ENCODE assay signal across 18 cellular contexts in genomic region chr1:207343675-207344074, GRCh38. TPM values are rescaled to one million over a fixed set of nuclear protein-coding genes. Genes with fewer than 3 reads are reported as not detected.
DNase-seq lines count a peak whose midpoint lies in the region; ATAC-seq and TF ChIP-seq lines count a peak whose summit lies in the region.
"Had no signal": no experiment of that assay in that cellular context is flagged by ENCODE, and none has a peak within 500 bp of the region (broad histone marks: within the 10 kb centered on the region; RNA-seq: fewer than 3 reads in every experiment).

No MANE protein-coding gene starts in this region.

- no peak overlapping the region for H3K27ac Mint-ChIP-seq in activated T-cell treated with anti-CD3 and anti-CD28 coated beads, Interleukin-2, amount 50 U/mL, for 72 hours
- peak overlapping the region; percentile 2 to 76 for H3K27ac Mint-ChIP-seq in T-cell
- peak overlapping the region; percentile 40 for H3K27ac Mint-ChIP-seq in activated naive CD8-positive, alpha-beta T cell treated with anti-CD3 and anti-CD28 coated beads, Interleukin-2, amount 50 U/mL, for 24 hours

- no peaks in the 10 kb centered on the region for H3K27me3 Mint-ChIP-seq in activated T-cell treated with anti-CD3 and anti-CD28 coated beads, Interleukin-2, amount 50 U/mL, for 72 hours (ENCODE audit: low read depth)
- H3K27me3 Mint-ChIP-seq in activated T-cell treated with anti-CD3 and anti-CD28 coated beads, Interleukin-2, amount 50 U/mL, for 4 hours (ENCODE audit: low read depth), result no peaks in the 10 kb centered on the region
- H3K27me3 Mint-ChIP-seq in T-cell, result no peaks in the 10 kb centered on the region
- H3K27me3 Mint-ChIP-seq in activated naive CD8-positive, alpha-beta T cell treated with anti-CD3 and anti-CD28 coated beads, Interleukin-2, amount 50 U/mL, for 24 hours, result no peaks in the 10 kb centered on the region

- in situ Hi-C loops in gastrocnemius medialis (cut with MboI; ENCODE audit: low sequenced_read_pairs in 4 of 4), result loop anchor here in 1 of 4 donors (25.0 kb wide), 1 partner anchor 631 kb away; no protein-coding TSS in a partner anchor

- intact Hi-C loops in gastrocnemius medialis (cut with DNase I; ENCODE audit: low total_unique reads) (no loop called here), colonic mucosa (cut with DNase I) (no loop called here)

- DNase-seq in activated T-cell treated with anti-CD3 and anti-CD28 coated beads, Interleukin-2, amount 50 U/mL, for 72 hours, result no peak
- DNase-seq in activated T-cell treated with anti-CD3 and anti-CD28 coated beads, Interleukin-2, amount 50 U/mL, for 4 hours, result no peak
- no peak for DNase-seq in T-cell
- no peak for DNase-seq in activated naive CD8-positive, alpha-beta T cell treated with anti-CD3 and anti-CD28 coated beads, Interleukin-2, amount 50 U/mL, for 24 hours
- DNase-seq in gastrocnemius medialis, result no peak
- no peak for DNase-seq in colonic mucosa
- DNase-seq: C1 segment of cervical spinal cord, DMS153, MG63, NCI-H1092, NCI-H146, NCI-H2081 treated with DMSO at 0.1 percent for 48 hours, NCI-H510A, NCI-H774, PC-9 had no signal

- H3K4me3 ChIP-seq in neutrophil (ENCODE audit: low read depth in 1 of 2, low read length in 1 of 2), result peak overlapping the region in 1 of 2 experiments; percentile 1
- H3K4me3 ChIP-seq in gastrocnemius medialis, result no peak overlapping the region
- H3K4me3 ChIP-seq in colonic mucosa, result no peak overlapping the region
- H3K4me3 ChIP-seq: A549, MG63, PC-9 had no signal

- peaks cover 49 to 54% of the 10 kb centered on the region in 2 experiments for H3K4me1 ChIP-seq in neutrophil (ENCODE audit: control insufficient read depth in 1 of 2, insufficient read depth in 1 of 2, low read depth in 1 of 2, low read length in 1 of 2)
- peaks cover 29 to 37% of the 10 kb centered on the region in 2 donors for H3K4me1 ChIP-seq in gastrocnemius medialis
- H3K4me1 ChIP-seq in colonic mucosa, result no peaks in the 10 kb centered on the region
- H3K4me1 ChIP-seq: A549 had no signal

- no peak for TF ChIP-seq POLR2A in gastrocnemius medialis (IDR thresholded peaks at IDR 0.05)

- peaks cover under 1 to 2% of the 10 kb centered on the region in 2 donors for H3K9me3 Mint-ChIP-seq in activated T-cell treated with anti-CD3 and anti-CD28 coated beads, Interleukin-2, amount 50 U/mL, for 72 hours
- peaks cover 3% of the 10 kb centered on the region for H3K9me3 Mint-ChIP-seq in activated T-cell treated with anti-CD3 and anti-CD28 coated beads, Interleukin-2, amount 50 U/mL, for 4 hours
- peaks cover 0 to 6% (median 0%) of the 10 kb centered on the region in 3 donors for H3K9me3 Mint-ChIP-seq in T-cell
- H3K9me3 Mint-ChIP-seq in activated naive CD8-positive, alpha-beta T cell treated with anti-CD3 and anti-CD28 coated beads, Interleukin-2, amount 50 U/mL, for 24 hours, result peaks cover 8% of the 10 kb centered on the region

- H3K27ac ChIP-seq in neutrophil (peak overlapping the region; percentile 71), gastrocnemius medialis (no peak overlapping the region), colonic mucosa (no peak overlapping the region)
- H3K27ac ChIP-seq: A549, PC-9 had no signal

- H3K9ac ChIP-seq in colonic mucosa (ENCODE audit: low read depth in 2 of 2, low read length in 2 of 2), result no peak overlapping the region

- POLR2A ChIA-PET in T-cell (lab: Charles Lee), result interaction anchor here in 1 of 2 donors (1.0 kb wide), 1 partner anchor 11 kb away, joined by 3 read pairs; no protein-coding TSS in a partner anchor

- CTCF ChIA-PET in T-cell (lab: Charles Lee), result no interaction called here

- H3K27me3 ChIP-seq in neutrophil, result no peaks in the 10 kb centered on the region
- no peaks in the 10 kb centered on the region for H3K27me3 ChIP-seq in gastrocnemius medialis
- no peaks in the 10 kb centered on the region for H3K27me3 ChIP-seq in colonic mucosa
- H3K27me3 ChIP-seq: MG63 had no signal

- peak overlapping the region; percentile 4 to 64 for H3K4me3 Mint-ChIP-seq in activated T-cell treated with anti-CD3 and anti-CD28 coated beads, Interleukin-2, amount 50 U/mL, for 72 hours
- H3K4me3 Mint-ChIP-seq in activated T-cell treated with anti-CD3 and anti-CD28 coated beads, Interleukin-2, amount 50 U/mL, for 4 hours, result no peak overlapping the region
- peak overlapping the region in 1 of 3 donors; percentile 43 for H3K4me3 Mint-ChIP-seq in T-cell
- H3K4me3 Mint-ChIP-seq in activated naive CD8-positive, alpha-beta T cell treated with anti-CD3 and anti-CD28 coated beads, Interleukin-2, amount 50 U/mL, for 24 hours, result no peak overlapping the region

- H3K36me3 ChIP-seq in neutrophil (peaks cover 71% of the 10 kb centered on the region), gastrocnemius medialis (peaks cover 3 to 40% of the 10 kb centered on the region in 2 donors), colonic mucosa (no peaks in the 10 kb centered on the region)

- ATAC-seq in activated T-cell treated with anti-CD3 and anti-CD28 coated beads, Interleukin-2, amount 50 U/mL, for 72 hours (replicated peaks in 1 of 2), result no peak
- no peak for ATAC-seq in activated T-cell treated with anti-CD3 and anti-CD28 coated beads, Interleukin-2, amount 50 U/mL, for 4 hours
- ATAC-seq in T-cell (replicated peaks in 1 of 4) (no peak), GM18511 (IDR thresholded peaks at IDR 0.05; ENCODE audit: unreplicated experiment) (no peak), gastrocnemius medialis (no peak)
- no peak for ATAC-seq in activated naive CD8-positive, alpha-beta T cell treated with anti-CD3 and anti-CD28 coated beads, Interleukin-2, amount 50 U/mL, for 24 hours
- ATAC-seq: A549 had no signal

- peaks cover 74% of the 10 kb centered on the region for H3K4me1 Mint-ChIP-seq in activated T-cell treated with anti-CD3 and anti-CD28 coated beads, Interleukin-2, amount 50 U/mL, for 72 hours (ENCODE audit: low read depth)
- H3K4me1 Mint-ChIP-seq in activated T-cell treated with anti-CD3 and anti-CD28 coated beads, Interleukin-2, amount 50 U/mL, for 4 hours (ENCODE audit: low read depth), result peaks cover 70% of the 10 kb centered on the region
- H3K4me1 Mint-ChIP-seq in T-cell, result peaks cover 82 to 87% (median 85%) of the 10 kb centered on the region in 3 donors
- peaks cover 76% of the 10 kb centered on the region for H3K4me1 Mint-ChIP-seq in activated naive CD8-positive, alpha-beta T cell treated with anti-CD3 and anti-CD28 coated beads, Interleukin-2, amount 50 U/mL, for 24 hours

- H3K36me3 Mint-ChIP-seq in activated T-cell treated with anti-CD3 and anti-CD28 coated beads, Interleukin-2, amount 50 U/mL, for 72 hours (ENCODE audit: insufficient read depth in 2 of 2), result peaks cover 39 to 79% of the 10 kb centered on the region in 2 donors
- H3K36me3 Mint-ChIP-seq in activated T-cell treated with anti-CD3 and anti-CD28 coated beads, Interleukin-2, amount 50 U/mL, for 4 hours (ENCODE audit: insufficient read depth), result peaks cover 86% of the 10 kb centered on the region
- peaks cover 92% of the 10 kb centered on the region for H3K36me3 Mint-ChIP-seq in T-cell
- peaks cover 90% of the 10 kb centered on the region for H3K36me3 Mint-ChIP-seq in activated naive CD8-positive, alpha-beta T cell treated with anti-CD3 and anti-CD28 coated beads, Interleukin-2, amount 50 U/mL, for 24 hours (ENCODE audit: low read depth)

- TF ChIP-seq CTCF in neutrophil (IDR thresholded peaks at IDR 0.05) (no peak), gastrocnemius medialis (IDR thresholded peaks at IDR 0.05 in 4 of 5, conservative IDR thresholded peaks at IDR 0.05 in 1 of 5) (no peak), colonic mucosa (IDR thresholded peaks at IDR 0.05) (no peak)

- H3K9me3 ChIP-seq in neutrophil (no peaks in the 10 kb centered on the region), gastrocnemius medialis (peaks cover 0 to under 1% (median 0%) of the 10 kb centered on the region in 3 donors), colonic mucosa (no peaks in the 10 kb centered on the region)
- H3K9me3 ChIP-seq: A549 had no signal

RNA-seq across cellular contexts. Expression of gene CD55, which starts 22.2 kb away (rescaled TPM):
- 100 to 1,000 TPM; 137 to 147 TPM for total RNA-seq in activated T-cell treated with anti-CD3 and anti-CD28 coated beads, Interleukin-2, amount 50 U/mL, for 72 hours
- total RNA-seq in activated T-cell treated with anti-CD3 and anti-CD28 coated beads, Interleukin-2, amount 50 U/mL, for 4 hours, result 100 to 1,000 TPM; 103 to 119 (median 103) TPM
- 100 to 1,000 TPM in 3 of 5 donors, 10 to 100 TPM in 2; 86.2 to 218 (median 117) TPM for total RNA-seq in T-cell
- total RNA-seq in gastrocnemius medialis, result 100 to 1,000 TPM in 2 of 4 donors, 10 to 100 TPM in 2; 75.2 to 428 (median 110) TPM
- 10 to 100 TPM; 49.4 to 70.7 TPM for total RNA-seq in colonic mucosa

Comparison
In these comparisons a context has a peak if more than half of its experiments do, and no peak if none do; other contexts are left out.
1. H3K4me3 Mint-ChIP-seq: peak in activated T-cell treated with anti-CD3 and anti-CD28 coated beads, Interleukin-2, amount 50 U/mL, for 72 hours (2 of 2); none in activated T-cell treated with anti-CD3 and anti-CD28 coated beads, Interleukin-2, amount 50 U/mL, for 4 hours (single experiment) and activated naive CD8-positive, alpha-beta T cell treated with anti-CD3 and anti-CD28 coated beads, Interleukin-2, amount 50 U/mL, for 24 hours (single experiment).